1 cellular context compared by ENCODE assay signal in the genomic region with DNA sequence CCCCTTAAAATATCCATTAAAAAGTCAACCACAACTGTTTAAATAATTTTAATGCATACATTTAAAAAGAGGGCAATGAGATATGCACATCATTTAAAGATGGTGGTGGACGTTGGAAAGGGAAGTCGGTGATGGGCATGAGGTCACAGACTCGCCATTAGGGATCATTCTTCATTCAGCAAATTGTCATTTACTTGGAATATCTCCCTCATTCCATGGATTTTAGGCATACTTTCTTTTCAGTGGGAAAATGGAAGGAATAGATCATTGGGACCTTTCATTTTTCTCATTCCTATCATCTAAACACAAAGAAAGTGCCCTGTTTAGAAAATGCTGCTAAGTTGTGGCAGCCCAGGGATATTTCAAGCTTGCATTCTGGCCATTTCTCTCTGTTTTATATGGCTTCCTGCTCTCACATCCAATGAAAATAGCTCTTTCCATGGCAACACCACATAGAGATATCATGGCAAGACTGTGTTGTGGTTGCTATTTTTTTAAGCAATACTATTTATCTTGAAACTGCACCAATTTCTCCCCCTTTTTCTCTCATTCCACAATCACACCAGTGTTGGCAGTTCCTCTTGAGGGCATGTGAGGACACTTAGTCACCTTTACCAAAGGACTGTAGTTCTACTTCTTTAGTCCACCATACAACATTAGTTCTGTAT.
TF ChIP-seq lines count a peak whose summit lies in the region.

No MANE protein-coding gene starts in this region.

TF ChIP-seq in SK-N-SH, 30 proteins besides CTCF, POLR2A, EP300 and RAD21 (continued from another document):
- peak; percentile 34; the same call in 1 of the 2 replicates for TF ChIP-seq PBX3 (IDR thresholded peaks at IDR 0.05)
